9 cellular contexts compared by ENCODE assay signal in the genomic region with DNA sequence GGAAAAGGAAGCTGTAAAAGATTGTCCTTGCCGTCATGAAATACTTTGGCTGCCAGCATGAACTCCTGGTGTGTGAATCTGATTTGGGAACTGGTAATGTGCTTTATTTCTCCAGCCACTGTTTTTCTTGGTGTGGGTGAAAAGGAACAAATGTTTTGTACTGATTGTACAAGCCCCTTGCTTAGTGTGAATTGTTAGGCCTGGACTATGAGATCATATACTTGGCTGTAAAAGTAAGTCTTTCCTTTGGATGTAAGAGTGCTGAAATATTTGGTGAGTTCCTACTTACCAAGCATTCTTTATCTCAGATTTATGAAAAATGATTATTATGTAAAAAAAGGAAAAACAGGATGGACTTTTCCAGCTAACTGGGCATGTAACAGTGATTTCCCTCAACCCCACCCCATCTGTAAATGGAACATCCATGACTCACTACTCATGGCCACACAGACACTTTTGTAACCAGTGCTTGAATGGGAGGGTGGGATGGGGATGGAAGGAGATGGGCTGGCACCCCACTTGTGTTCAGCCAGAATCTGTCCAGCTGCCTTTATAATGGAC. TPM values are rescaled to one million over a fixed set of nuclear protein-coding genes. Genes with fewer than 3 reads are reported as not detected.
DNase-seq lines count a peak whose midpoint lies in the region; ATAC-seq and TF ChIP-seq lines count a peak whose summit lies in the region.
"Had no signal": no experiment of that assay in that cellular context is flagged by ENCODE, and none has a peak within 500 bp of the region (broad histone marks: within the 10 kb centered on the region; RNA-seq: fewer than 3 reads in every experiment).

No MANE protein-coding gene starts in this region.

- H3K4me3 ChIP-seq in psoas muscle: peak overlapping the region; percentile 33

- DNase-seq in Caki2 (ENCODE audit: low read depth): peak; percentile 50
- no peak for DNase-seq in Right ventricle myocardium superior
- no peak for DNase-seq in psoas muscle
- no peak for DNase-seq in SKM-1 (lab: John Stamatoyannopoulos, UW; ENCODE audit: unreplicated experiment)
- no peak for DNase-seq in ecto neural progenitor cell (ENCODE audit: low spot score)
- DNase-seq: activated T-cell treated with anti-CD3 and anti-CD28 coated beads, Interleukin-2, amount 50 U/mL, for 24 hours had no signal

- H3K9me3 ChIP-seq in psoas muscle: no peaks in the 10 kb centered on the region

- H3K4me1 ChIP-seq in psoas muscle: peaks cover 100% of the 10 kb centered on the region

- in situ Hi-C loops in Caki2 (cut with HindIII; ENCODE audit: low pct_unique_long_range_greater_than_20kb, low sequenced_read_pairs): no loop called here

- H3K36me3 ChIP-seq in psoas muscle (ENCODE audit: insufficient read depth in 1 of 2, low read depth in 1 of 2): no peaks in the 10 kb centered on the region

- peak overlapping the region; percentile 90 for H3K27ac ChIP-seq in angular gyrus (ENCODE audit: low read depth, low read length)
- peak overlapping the region; percentile 70 for H3K27ac ChIP-seq in psoas muscle

- no peak for TF ChIP-seq CTCF in psoas muscle (IDR thresholded peaks at IDR 0.05)

- 0 to 3% (median 3%) methylated on average over 1 of the region's 1 CpG for WGBS in psoas muscle, 3 donors

- H3K27me3 ChIP-seq in psoas muscle (ENCODE audit: insufficient read depth in 3 of 3, low read length in 2 of 3): no peaks in the 10 kb centered on the region

- peak; percentile 77 for ATAC-seq in Right ventricle myocardium superior (ENCODE audit: poor library complexity)
- ATAC-seq in psoas muscle: peak; percentile 38 to 81 (median 70)
- ATAC-seq in GM19397 (IDR thresholded peaks at IDR 0.05; ENCODE audit: unreplicated experiment): no peak
- ATAC-seq in GM19035 (IDR thresholded peaks at IDR 0.05; ENCODE audit: unreplicated experiment): no peak

- intact Hi-C loops in Right ventricle myocardium superior (cut with DNase I) (no loop called here), psoas muscle (cut with DNase I) (loop anchor here in 1 of 2 donors (5.0 kb wide), 1 partner anchor 37 kb away; no protein-coding TSS in a partner anchor)

RNA-seq across cellular contexts. Expression of gene FNIP2, which starts 6.3 kb away (rescaled TPM):
- total RNA-seq in Caki2 (2014; rRNA removed; shearing (Covaris generic); ENCODE audit: low replicate concordance): 20.9 and 43.5 TPM in 2 replicates
- 46.2 TPM for total RNA-seq in Right ventricle myocardium superior
- total RNA-seq in psoas muscle: 10 to 100 TPM; 31.5 to 92.1 (median 53.4) TPM
- polyA plus RNA-seq in psoas muscle: 10 to 100 TPM; 15.6 to 33.3 (median 19.1) TPM

RNA-seq across cellular contexts. Expression of gene PPID, which starts 52.0 kb away (rescaled TPM):
- 2.7 and 6.7 TPM in 2 replicates for total RNA-seq in Caki2 (2014; rRNA removed; shearing (Covaris generic); ENCODE audit: low replicate concordance)
- total RNA-seq in Right ventricle myocardium superior: 36.3 TPM
- 10 to 100 TPM; 35.1 to 68.1 (median 51.0) TPM for total RNA-seq in psoas muscle
- 100 to 1,000 TPM in 1 of 3 donors, 10 to 100 TPM in 2; 49.8 to 162 (median 72.5) TPM for polyA plus RNA-seq in psoas muscle

Comparison
In these comparisons a context has a peak if more than half of its experiments do, and no peak if none do; other contexts are left out.
1. ATAC-seq: peak in Right ventricle myocardium superior (single experiment) and psoas muscle (4 of 4); none in GM19397 (single experiment) and GM19035 (single experiment).